In the genomic region with DNA sequence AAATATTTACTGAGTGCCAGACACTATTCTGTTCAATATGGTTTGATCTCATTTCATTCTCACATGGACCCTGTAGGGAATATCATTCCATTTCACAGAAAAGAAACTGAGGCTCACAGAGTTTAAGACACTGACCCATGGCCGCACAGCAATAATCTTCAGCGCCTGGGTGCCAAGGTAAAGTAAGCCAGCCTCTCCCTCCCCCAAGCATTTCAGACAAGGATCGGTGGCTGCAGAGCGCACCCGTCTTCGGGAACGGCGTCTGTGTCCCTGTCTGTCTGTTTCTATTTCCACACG, we compare ENCODE assay signal across 9 cellular contexts. TPM values are rescaled to one million over a fixed set of nuclear protein-coding genes. Genes with fewer than 3 reads are reported as not detected.
DNase-seq lines count a peak whose midpoint lies in the region; ATAC-seq and TF ChIP-seq lines count a peak whose summit lies in the region.
"Had no signal": no experiment of that assay in that cellular context is flagged by ENCODE, and none has a peak within 500 bp of the region (broad histone marks: within the 10 kb centered on the region; RNA-seq: fewer than 3 reads in every experiment).

No MANE protein-coding gene starts in this region.

- H3K79me2 ChIP-seq in Karpas-422 (ENCODE audit: low read length), result no peaks in the 10 kb centered on the region

- peak overlapping the region; percentile 56 to 89 (median 71) for H3K4me3 ChIP-seq in BLaER1 treated with 17β-estradiol and CSF1 and Interleukin-3, amounts not matched to agents 10 nM and 100 nM
- H3K4me3 ChIP-seq in Karpas-422 (ENCODE audit: low read length), result peak overlapping the region; percentile 45; the same call in 1 of the 2 replicates
- peak overlapping the region in 58 of 59 donors; percentile 18 to 70 (median 49) for H3K4me3 ChIP-seq in dorsolateral prefrontal cortex

- intact Hi-C loops in dorsolateral prefrontal cortex (cut with DNase I), result no loop called here

- H3K27me3 Mint-ChIP-seq in natural killer cell treated with Interleukin-12 subunit alpha and Interleukin-12 subunit beta and Interleukin-15 and Interleukin-18, amount 100 ng/mL, for 72 hours, result peaks cover 11 to 14% of the 10 kb centered on the region in 2 donors

- TF ChIP-seq CTCF in dorsolateral prefrontal cortex (IDR thresholded peaks at IDR 0.05 in 54 of 56, conservative IDR thresholded peaks at IDR 0.05 in 2 of 56; ENCODE audit: low read depth in 1 of 56, partially characterized antibody in 56 of 56), result no peak

- no peak for ATAC-seq in natural killer cell treated with Interleukin-12 subunit alpha and Interleukin-12 subunit beta and Interleukin-15 and Interleukin-18, amount 100 ng/mL, for 72 hours
- no peak for ATAC-seq in HG02840 (IDR thresholded peaks at IDR 0.05; ENCODE audit: low FRiP score, unreplicated experiment)

- H4K20me1 ChIP-seq in BLaER1 treated with 17β-estradiol and CSF1 and Interleukin-3, amounts not matched to agents 10 nM and 100 nM, result peaks cover 0 to 16% (median 10%) of the 10 kb centered on the region in 11 experiments; a peak in 11 of 22 replicates
- H4K20me1 ChIP-seq in Karpas-422 (ENCODE audit: insufficient read depth, low read depth, low read length), result no peaks in the 10 kb centered on the region

- peak overlapping the region; percentile 76 to 80 for H3K27ac Mint-ChIP-seq in natural killer cell treated with Interleukin-12 subunit alpha and Interleukin-12 subunit beta and Interleukin-15 and Interleukin-18, amount 100 ng/mL, for 72 hours

- H3K4me2 ChIP-seq in BLaER1 treated with 17β-estradiol and CSF1 and Interleukin-3, amounts not matched to agents 10 nM and 100 nM, result peak overlapping the region; percentile 83 to 100 (median 97)
- peak overlapping the region; percentile 44 for H3K4me2 ChIP-seq in Karpas-422 (ENCODE audit: low read depth, low read length, poor library complexity, severe bottlenecking)

- peaks cover 0 to 10% (median 7%) of the 10 kb centered on the region in 11 experiments; a peak in 13 of 22 replicates for H3K9me3 ChIP-seq in BLaER1 treated with 17β-estradiol and CSF1 and Interleukin-3, amounts not matched to agents 10 nM and 100 nM (replicated peaks in 1 of 11)
- H3K9me3 ChIP-seq in Karpas-422 (ENCODE audit: low read length), result no peaks in the 10 kb centered on the region

- H3K27me3 ChIP-seq in BLaER1 treated with 17β-estradiol and CSF1 and Interleukin-3, amounts not matched to agents 10 nM and 100 nM, result peaks cover 0 to 12% (median 0%) of the 10 kb centered on the region in 11 experiments; a peak in 3 of 22 replicates
- H3K27me3 ChIP-seq in Karpas-422 (ENCODE audit: low read length), result no peaks in the 10 kb centered on the region
- peaks cover 0 to 47% (median 28%) of the 10 kb centered on the region in 45 donors for H3K27me3 ChIP-seq in dorsolateral prefrontal cortex

- H2AFZ ChIP-seq in Karpas-422 (ENCODE audit: low read length), result no peak overlapping the region

- H3K4me1 ChIP-seq in BLaER1 treated with 17β-estradiol and CSF1 and Interleukin-3, amounts not matched to agents 10 nM and 100 nM, result peaks cover 54 to 77% (median 70%) of the 10 kb centered on the region in 10 experiments
- peaks cover 36% of the 10 kb centered on the region for H3K4me1 ChIP-seq in Karpas-422 (ENCODE audit: low read length)

- DNase-seq in Karpas-422, result no peak
- no peak for DNase-seq in dorsolateral prefrontal cortex
- DNase-seq in natural killer cell treated with Interleukin-12 subunit alpha and Interleukin-12 subunit beta and Interleukin-15 and Interleukin-18, amount 100 ng/mL, for 72 hours (ENCODE audit: low spot score), result no peak
- DNase-seq in cortex of kidney (lab: John Stamatoyannopoulos, UW), result no peak
- no peak for DNase-seq in activated CD4-positive, CD25-positive, alpha-beta regulatory T cell treated with anti-CD3 and anti-CD28 coated beads, Interleukin-2, amount 50 U/mL, for 72 hours
- no peak for DNase-seq in NCI-H2029 treated with DMSO at 0.1 percent for 48 hours (lab: John Stamatoyannopoulos, UW)

- peak overlapping the region; percentile 77 to 90 (median 86) for H3K27ac ChIP-seq in BLaER1 treated with 17β-estradiol and CSF1 and Interleukin-3, amounts not matched to agents 10 nM and 100 nM
- H3K27ac ChIP-seq in Karpas-422 (ENCODE audit: low read length), result no peak overlapping the region
- peak overlapping the region in 37 of 59 donors; percentile 21 to 81 (median 55) for H3K27ac ChIP-seq in dorsolateral prefrontal cortex
- H3K27ac ChIP-seq: epithelial cell of prostate had no signal

- H3K9me3 Mint-ChIP-seq in natural killer cell treated with Interleukin-12 subunit alpha and Interleukin-12 subunit beta and Interleukin-15 and Interleukin-18, amount 100 ng/mL, for 72 hours, result no peaks in the 10 kb centered on the region

- peak overlapping the region; percentile 78 to 86 (median 84) for H3K9ac ChIP-seq in BLaER1 treated with 17β-estradiol and CSF1 and Interleukin-3, amounts not matched to agents 10 nM and 100 nM
- peak overlapping the region; percentile 41; the same call in 1 of the 2 replicates for H3K9ac ChIP-seq in Karpas-422 (ENCODE audit: low read length)

- no peaks in the 10 kb centered on the region for H3K9me2 ChIP-seq in Karpas-422 (replicated peaks; ENCODE audit: insufficient read depth, low read length)

- H3K36me3 ChIP-seq in BLaER1 treated with 17β-estradiol and CSF1 and Interleukin-3, amounts not matched to agents 10 nM and 100 nM, result no peaks in the 10 kb centered on the region; a peak in 1 of 22 replicates
- no peaks in the 10 kb centered on the region for H3K36me3 ChIP-seq in Karpas-422 (ENCODE audit: insufficient read depth, low read length)

- peaks cover 46 to 50% of the 10 kb centered on the region in 2 donors for H3K4me1 Mint-ChIP-seq in natural killer cell treated with Interleukin-12 subunit alpha and Interleukin-12 subunit beta and Interleukin-15 and Interleukin-18, amount 100 ng/mL, for 72 hours (ENCODE audit: low read depth in 2 of 2)

- H3K36me3 Mint-ChIP-seq in natural killer cell treated with Interleukin-12 subunit alpha and Interleukin-12 subunit beta and Interleukin-15 and Interleukin-18, amount 100 ng/mL, for 72 hours, result no peaks in the 10 kb centered on the region

- peak overlapping the region; percentile 75 for H3K4me3 Mint-ChIP-seq in natural killer cell treated with Interleukin-12 subunit alpha and Interleukin-12 subunit beta and Interleukin-15 and Interleukin-18, amount 100 ng/mL, for 72 hours

RNA-seq across cellular contexts. Expression of a gene that starts 4.3 kb away (rescaled TPM):
- total RNA-seq in Karpas-422 (2014; rRNA removed; shearing (Covaris generic); ENCODE audit: low replicate concordance), result 2.6 and 2.9 TPM in 2 replicates
- 10 to 100 TPM; 23.3 to 88.7 (median 59.0) TPM for total RNA-seq in dorsolateral prefrontal cortex
- total RNA-seq in natural killer cell treated with Interleukin-12 subunit alpha and Interleukin-12 subunit beta and Interleukin-15 and Interleukin-18, amount 100 ng/mL, for 72 hours, result 10 to 100 TPM; 14.5 to 46.6 TPM

RNA-seq across cellular contexts. Expression of a gene that starts 12.7 kb away (rescaled TPM):
- 86.3 and 225 TPM in 2 replicates for total RNA-seq in Karpas-422 (2014; rRNA removed; shearing (Covaris generic); ENCODE audit: low replicate concordance)
- 100 to 1,000 TPM in 117 of 120 experiments, 10 to 100 TPM in 3; 92.2 to 206 (median 145) TPM for total RNA-seq in dorsolateral prefrontal cortex
- 100 to 1,000 TPM; 228 to 368 TPM for total RNA-seq in natural killer cell treated with Interleukin-12 subunit alpha and Interleukin-12 subunit beta and Interleukin-15 and Interleukin-18, amount 100 ng/mL, for 72 hours

RNA-seq across cellular contexts. Expression of a gene that starts 35.7 kb away (rescaled TPM):
- 108 and 158 TPM in 2 replicates for total RNA-seq in Karpas-422 (2014; rRNA removed; shearing (Covaris generic); ENCODE audit: low replicate concordance)
- 100 to 1,000 TPM in 94 of 120 experiments, 10 to 100 TPM in 26; 69.3 to 186 (median 118) TPM for total RNA-seq in dorsolateral prefrontal cortex
- 100 to 1,000 TPM; 310 to 453 TPM for total RNA-seq in natural killer cell treated with Interleukin-12 subunit alpha and Interleukin-12 subunit beta and Interleukin-15 and Interleukin-18, amount 100 ng/mL, for 72 hours
